In genomic region chr10:125521721-125522680, GRCh38 we compare ENCODE assay signal across 1 cellular context.
TF ChIP-seq lines count a peak whose summit lies in the region.

No MANE protein-coding gene starts in this region.

TF ChIP-seq in K562, 482 proteins besides CTCF, POLR2A, EP300 and RAD21 (continued from another document):
- TF ChIP-seq ZBTB7A (IDR thresholded peaks at IDR 0.05; ENCODE audit: borderline replicate concordance, control insufficient read depth, low read depth, low read length), result peak; percentile 76; the same call in 1 of the 2 replicates
- TF ChIP-seq EGR1 (conservative IDR thresholded peaks at IDR 0.05), result peak; percentile 25; the same call in 1 of the 2 replicates
- no peak for TF ChIP-seq ATF6 (CRISPR knock-in tag; IDR thresholded peaks at IDR 0.05)
- no peak for TF ChIP-seq ESRRB (CRISPR knock-in tag; IDR thresholded peaks at IDR 0.05; ENCODE audit: borderline replicate concordance)
- no peak for TF ChIP-seq NONO (IDR thresholded peaks at IDR 0.05; ENCODE audit: low read depth in 2 of 2, low read length in 1 of 2)
- no peak for TF ChIP-seq ZBTB1 (CRISPR knock-in tag; IDR thresholded peaks at IDR 0.05; ENCODE audit: borderline replicate concordance, low read depth)
- 0 out of 2 replicates have a peak, but pooled peaks have one; percentile 16 for TF ChIP-seq ETV1 (tag; conservative IDR thresholded peaks at IDR 0.05; ENCODE audit: low read depth)
